Comparison of ENCODE assay signal across 8 cellular contexts in the genomic region with DNA sequence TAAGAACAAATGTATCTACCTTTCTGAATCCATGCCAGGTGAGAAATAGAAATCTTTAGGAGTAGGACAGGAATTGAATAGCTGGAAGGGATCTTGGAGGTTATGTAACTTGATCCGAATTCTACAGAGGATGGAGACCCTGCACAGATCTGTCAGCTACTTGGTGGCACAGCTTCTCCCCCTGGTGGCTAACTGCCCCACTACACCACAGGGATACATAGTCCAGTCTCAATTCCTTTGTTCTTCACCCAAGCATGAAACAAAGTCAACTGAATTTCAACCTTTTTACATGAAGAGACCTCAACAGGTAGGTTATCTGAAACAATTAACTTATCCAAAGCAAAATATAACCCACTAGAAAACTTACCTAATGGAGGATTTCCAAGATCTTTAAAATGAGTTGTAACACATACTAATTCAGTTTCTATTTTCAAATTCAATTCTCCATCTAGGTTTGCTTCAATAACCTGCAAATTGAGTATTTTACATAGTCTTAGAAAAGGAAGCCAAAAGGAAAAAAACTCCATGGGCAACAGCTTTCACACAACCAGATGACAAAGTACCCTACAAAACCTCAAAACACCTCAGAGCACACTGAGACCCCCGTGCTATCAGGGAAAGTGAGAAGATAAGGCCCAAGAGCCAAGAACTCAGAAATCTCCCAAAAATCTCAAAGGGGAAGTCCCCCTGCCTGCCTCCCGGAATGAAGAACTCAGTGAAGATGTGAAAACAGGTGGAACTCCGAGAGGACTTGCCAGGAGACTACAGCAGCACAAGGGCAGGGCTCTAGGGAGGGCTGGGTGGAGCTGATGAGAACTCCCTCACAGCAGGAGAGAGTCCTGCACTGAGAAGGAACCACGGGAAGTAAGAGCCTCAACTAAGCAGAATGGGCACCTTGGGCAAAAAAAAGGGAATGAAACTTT. TPM values are rescaled to one million over a fixed set of nuclear protein-coding genes. Genes with fewer than 3 reads are reported as not detected.
DNase-seq lines count a peak whose midpoint lies in the region; ATAC-seq, FAIRE-seq and TF ChIP-seq lines count a peak whose summit lies in the region.

No MANE protein-coding gene starts in this region.

- H3K9me3 ChIP-seq in DOHH2 (ENCODE audit: control insufficient read depth, insufficient read depth, low read length) (no peaks in the 10 kb centered on the region), SK-N-SH (no peaks in the 10 kb centered on the region), right cardiac atrium (ENCODE audit: control insufficient read depth, low read length) (no peaks in the 10 kb centered on the region), small intestine (ENCODE audit: control insufficient read depth, low read depth) (no peaks in the 10 kb centered on the region)

- ATAC-seq in GM21528 (IDR thresholded peaks at IDR 0.05; ENCODE audit: low FRiP score, unreplicated experiment), result peak; percentile 81
- peak; percentile 59 to 73 for ATAC-seq in right cardiac atrium
- no peak for ATAC-seq in GM19455 (IDR thresholded peaks at IDR 0.05; ENCODE audit: unreplicated experiment)

- no peaks in the 10 kb centered on the region for H4K20me1 ChIP-seq in DOHH2 (ENCODE audit: control insufficient read depth, insufficient read depth, low read depth, low read length)
- H4K20me1 ChIP-seq in KMS-11 (ENCODE audit: insufficient read depth), result no peaks in the 10 kb centered on the region
- H4K20me1 ChIP-seq in SK-N-SH (ENCODE audit: insufficient read depth), result no peaks in the 10 kb centered on the region

- TF ChIP-seq RAD21 in SK-N-SH (IDR thresholded peaks at IDR 0.05; ENCODE audit: low read length), result peak; percentile 82

- H3K4me1 ChIP-seq in DOHH2 (ENCODE audit: control insufficient read depth, low read length), result peaks cover 14% of the 10 kb centered on the region
- no peaks in the 10 kb centered on the region for H3K4me1 ChIP-seq in KMS-11 (ENCODE audit: low read depth, poor library complexity, severe bottlenecking)
- peaks cover 0 to 2% of the 10 kb centered on the region in 2 experiments; a peak in 2 of 4 replicates for H3K4me1 ChIP-seq in SK-N-SH (ENCODE audit: control insufficient read depth in 1 of 2, insufficient read depth in 2 of 2, low read depth in 1 of 2, low read length in 1 of 2)
- peaks cover 2% of the 10 kb centered on the region for H3K4me1 ChIP-seq in right cardiac atrium (ENCODE audit: control insufficient read depth, insufficient read depth, low read length)
- peaks cover 2% of the 10 kb centered on the region in 2 donors for H3K4me1 ChIP-seq in small intestine (ENCODE audit: control insufficient read depth in 2 of 2, insufficient read depth in 1 of 2, low read depth in 1 of 2, low read length in 1 of 2)

- no peak for TF ChIP-seq EP300 in SK-N-SH (IDR thresholded peaks at IDR 0.05; ENCODE audit: borderline replicate concordance in 1 of 2, low read depth in 1 of 2, low read length in 1 of 2)

- POLR2A ChIA-PET in SK-N-SH (lab: Yijun Ruan, JAX), result interaction anchor here (0.9 kb wide), 1 partner anchor 24 kb away, joined by 5 read pairs; no protein-coding TSS in a partner anchor

- H3K9ac ChIP-seq in KMS-11 (no peak overlapping the region), SK-N-SH (no peak overlapping the region)

- TF ChIP-seq CTCF in DOHH2 (IDR thresholded peaks at IDR 0.05; ENCODE audit: low read depth, low read length, poor library complexity, severe bottlenecking) (peak; percentile 97), KMS-11 (conservative IDR thresholded peaks at IDR 0.05; ENCODE audit: low read depth, low read length) (peak; percentile 99), SK-N-SH (IDR thresholded peaks at IDR 0.05) (peak; percentile 100)

- no peak overlapping the region for H2AFZ ChIP-seq in KMS-11 (ENCODE audit: low read depth)
- H2AFZ ChIP-seq in SK-N-SH (ENCODE audit: low read depth), result no peak overlapping the region

- no peak overlapping the region for H3K4me3 ChIP-seq in DOHH2 (ENCODE audit: low read length)
- no peak overlapping the region for H3K4me3 ChIP-seq in KMS-11 (IDR thresholded peaks at IDR 0.05; ENCODE audit: insufficient read depth, low read depth, low read length)
- no peak overlapping the region; a peak in 1 of 4 replicates for H3K4me3 ChIP-seq in SK-N-SH (ENCODE audit: low read depth in 2 of 2, low read length in 1 of 2)
- no peak overlapping the region for H3K4me3 ChIP-seq in right cardiac atrium (ENCODE audit: low read length)
- H3K4me3 ChIP-seq in small intestine (ENCODE audit: low read depth in 1 of 2, low read length in 2 of 2), result no peak overlapping the region

- no peaks in the 10 kb centered on the region for H3K79me2 ChIP-seq in DOHH2 (ENCODE audit: control insufficient read depth, low read length)
- H3K79me2 ChIP-seq in KMS-11 (ENCODE audit: insufficient read depth, low read depth), result no peaks in the 10 kb centered on the region
- H3K79me2 ChIP-seq in SK-N-SH (ENCODE audit: insufficient read depth), result no peaks in the 10 kb centered on the region

- H3K27me3 ChIP-seq in DOHH2 (ENCODE audit: control insufficient read depth, low read length), result no peaks in the 10 kb centered on the region
- H3K27me3 ChIP-seq in KMS-11 (ENCODE audit: insufficient read depth, low read depth), result no peaks in the 10 kb centered on the region
- H3K27me3 ChIP-seq in SK-N-SH (ENCODE audit: insufficient read depth), result no peaks in the 10 kb centered on the region
- H3K27me3 ChIP-seq in right cardiac atrium (ENCODE audit: control insufficient read depth, insufficient read depth), result no peaks in the 10 kb centered on the region
- H3K27me3 ChIP-seq in small intestine (ENCODE audit: control insufficient read depth in 2 of 2, insufficient read depth in 2 of 2, low read length in 2 of 2), result no peaks in the 10 kb centered on the region

- H3K27ac ChIP-seq in DOHH2 (ENCODE audit: low read depth, low read length) (no peak overlapping the region), KMS-11 (no peak overlapping the region), SK-N-SH (ENCODE audit: low read depth in 2 of 2, low read length in 1 of 2) (no peak overlapping the region), right cardiac atrium (ENCODE audit: low read length) (no peak overlapping the region), small intestine (ENCODE audit: low read depth in 1 of 2, low read length in 1 of 2) (no peak overlapping the region)

- DNase-seq in SK-N-SH (peak; percentile 89), amniotic stem cell (lab: John Stamatoyannopoulos, UW) (peak; percentile 17), right cardiac atrium (peak; percentile 62 to 78 (median 77)), small intestine (peak; percentile 51)

- CTCF ChIA-PET in SK-N-SH (lab: Yijun Ruan, JAX), result interaction anchor here (0.6 to 10.9 kb wide), 31 partner anchors 9 to 703 kb away, joined by 3 to 221 read pairs (median 4); partner anchors contain the start of genes PKD1L1 and SUN3

- peaks cover 89% of the 10 kb centered on the region for H3K36me3 ChIP-seq in DOHH2 (ENCODE audit: control insufficient read depth, low read length)
- 0 out of 2 replicates have a peak, but pooled peaks cover 12% of the 10 kb centered on the region for H3K36me3 ChIP-seq in KMS-11 (ENCODE audit: insufficient read depth)
- H3K36me3 ChIP-seq in SK-N-SH (replicated peaks in 1 of 2; ENCODE audit: control insufficient read depth in 1 of 2, insufficient read depth in 2 of 2, low read length in 1 of 2), result peaks cover 68 to 81% of the 10 kb centered on the region in 2 experiments
- peaks cover 20 to 23% of the 10 kb centered on the region in 2 donors for H3K36me3 ChIP-seq in small intestine (ENCODE audit: control insufficient read depth in 2 of 2, insufficient read depth in 2 of 2, low read length in 2 of 2)

- peaks cover 18% of the 10 kb centered on the region for H3F3A ChIP-seq in DOHH2 (ENCODE audit: control insufficient read depth, insufficient read depth)
- H3F3A ChIP-seq in SK-N-SH (replicated peaks; ENCODE audit: insufficient read depth), result peaks cover 12% of the 10 kb centered on the region

- H3K4me2 ChIP-seq in DOHH2 (ENCODE audit: low read length), result no peak overlapping the region
- no peak overlapping the region for H3K4me2 ChIP-seq in KMS-11
- H3K4me2 ChIP-seq in SK-N-SH, result no peak overlapping the region

- WGBS in SK-N-SH (ENCODE audit: low lambda C conversion rate), result 80% methylated on average over 5 of the region's 5 CpGs
- 54% methylated on average over 5 of the region's 5 CpGs for WGBS in right cardiac atrium
- WGBS in small intestine, 3 donors, result 54 to 62% (median 57%) methylated on average over 5 of the region's 5 CpGs

- intact Hi-C loops in right cardiac atrium (cut with DNase I), result loop anchor here in 1 of 4 donors (2.0 kb wide), 1 partner anchor 24 kb away; no protein-coding TSS in a partner anchor

- H3K9me2 ChIP-seq in DOHH2 (replicated peaks; ENCODE audit: control insufficient read depth, low read length) (no peaks in the 10 kb centered on the region), SK-N-SH (no peaks in the 10 kb centered on the region)

- no peak for FAIRE-seq in small intestine (lab: Jason Lieb, UNC)

TF ChIP-seq in SK-N-SH, 30 proteins besides CTCF, POLR2A, EP300 and RAD21 (continues in another document):
- 0 out of 2 replicates have a peak, but pooled peaks have one; percentile 38 for TF ChIP-seq SIN3A (IDR thresholded peaks at IDR 0.05; ENCODE audit: borderline replicate concordance, low read depth, low read length)
- TF ChIP-seq YY1 (IDR thresholded peaks at IDR 0.05; ENCODE audit: low read depth), result no peak
- peak; percentile 26; the same call in 1 of the 2 replicates for TF ChIP-seq MXI1 (IDR thresholded peaks at IDR 0.05; ENCODE audit: low read depth, low read length)
- TF ChIP-seq FOSL2 (IDR thresholded peaks at IDR 0.05; ENCODE audit: borderline replicate concordance, low read depth), result no peak
- TF ChIP-seq NRF1 (IDR thresholded peaks at IDR 0.05; ENCODE audit: low read depth, low read length), result 0 out of 2 replicates have a peak, but pooled peaks have one; percentile 6

RNA-seq across cellular contexts. Expression of gene HUS1, which starts 10.3 kb away (rescaled TPM):
- polyA plus RNA-seq in SK-N-SH (2012; rRNA removed), result 17.8 and 22.9 TPM in 2 replicates
- polyA plus RNA-seq in SK-N-SH (2012; cell fraction: cytosol; rRNA removed), result 23.4 and 25.8 TPM in 2 replicates
- polyA plus RNA-seq in SK-N-SH (2012; cell fraction: nucleus; rRNA removed), result 13.7 and 23.4 TPM in 2 replicates
- total RNA-seq in right cardiac atrium, result 10 to 100 TPM; 21.9 to 25.7 (median 24.3) TPM
- polyA plus RNA-seq in right cardiac atrium, result 13.2 TPM
- 10 to 100 TPM in 2 of 3 donors, 1 to 10 TPM in 1; 9.5 to 12.0 (median 11.9) TPM for polyA plus RNA-seq in small intestine

RNA-seq across cellular contexts. Expression of gene PKD1L1, which starts 20.8 kb away (rescaled TPM):
- polyA plus RNA-seq in SK-N-SH (2012; rRNA removed) (0.10 TPM in 2 replicates), right cardiac atrium (0.81 TPM), small intestine (under 1 TPM in 1 of 3 donors, not detected in 2; 0.42 TPM)
- 0.08 and 0.16 TPM in 2 replicates for polyA plus RNA-seq in SK-N-SH (2012; cell fraction: cytosol; rRNA removed)
- 0.06 and 0.12 TPM in 2 replicates for polyA plus RNA-seq in SK-N-SH (2012; cell fraction: nucleus; rRNA removed)
- total RNA-seq in right cardiac atrium, result 1 to 10 TPM in 1 of 4 donors, under 1 TPM in 3; 0.79 to 1.5 (median 0.90) TPM

RNA-seq across cellular contexts. Expression of gene SUN3, which starts 59.8 kb away (rescaled TPM):
- 0.12 TPM in 1 of 2 replicates, not detected in the other for polyA plus RNA-seq in SK-N-SH (2012; rRNA removed)
- not detected in 2 replicates for polyA plus RNA-seq in SK-N-SH (2012; cell fraction: cytosol; rRNA removed)
- polyA plus RNA-seq in SK-N-SH (2012; cell fraction: nucleus; rRNA removed), result 0.07 TPM in 2 replicates
- not detected for total RNA-seq in right cardiac atrium
- not detected for polyA plus RNA-seq in right cardiac atrium
- polyA plus RNA-seq in small intestine, result not detected

Comparison
In these comparisons a context has a peak if more than half of its experiments do, and no peak if none do; other contexts are left out.
1. DNase-seq: peak in every context shown above with its lines; median percentile 89 in SK-N-SH; 77 in right cardiac atrium; 51 in small intestine; 17 in amniotic stem cell.